Comparison of ENCODE assay signal across 13 cellular contexts in the genomic region with DNA sequence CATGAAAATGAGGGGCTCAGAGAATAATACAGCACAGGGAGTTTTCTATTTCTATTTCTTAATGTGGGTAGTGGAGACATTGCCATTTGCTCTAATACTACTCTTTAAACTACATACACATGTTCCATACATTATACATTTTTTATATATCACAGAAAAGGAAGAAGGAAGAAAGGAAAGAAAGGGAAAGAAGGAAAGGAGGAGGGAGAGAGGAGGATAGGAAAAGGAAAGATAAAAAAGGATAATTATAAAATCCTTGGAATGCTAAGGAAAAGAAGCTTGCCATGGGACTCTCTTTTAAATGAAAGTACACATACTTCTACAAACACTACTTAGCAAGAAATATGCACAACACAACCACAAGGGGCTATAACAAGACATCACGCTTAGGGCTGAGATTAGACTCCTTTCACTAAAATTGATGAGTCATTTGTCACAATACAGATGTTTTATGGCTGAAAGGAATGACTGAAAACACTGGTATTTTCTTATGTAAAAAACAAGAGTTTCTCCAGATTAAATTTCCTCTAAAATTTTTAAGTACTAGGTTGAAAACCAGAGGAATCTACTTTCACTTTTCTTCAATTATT.
A peak's percentile ranks its signal among the peaks of the same experiment; 100 is the strongest.
DNase-seq lines count a peak whose midpoint lies in the region; ATAC-seq, FAIRE-seq and TF ChIP-seq lines count a peak whose summit lies in the region.
"Had no signal": no experiment of that assay in that cellular context is flagged by ENCODE, and none has a peak within 500 bp of the region (broad histone marks: within the 10 kb centered on the region; RNA-seq: fewer than 3 reads in every experiment).

No MANE protein-coding gene starts in this region.

- H3K4me3 ChIP-seq in NB4 (ENCODE audit: low read depth, low read length) (no peak overlapping the region), retinal pigment epithelial cell (ENCODE audit: low read length) (no peak overlapping the region)
- H3K4me3 ChIP-seq: lung had no signal

- TF ChIP-seq CTCF in NB4 (IDR thresholded peaks at IDR 0.05; ENCODE audit: low read depth, low read length) (no peak), retinal pigment epithelial cell (conservative IDR thresholded peaks at IDR 0.05; ENCODE audit: low read depth, low read length) (peak; percentile 39)

- DNase-seq in DMS 273 (lab: John Stamatoyannopoulos, UW; ENCODE audit: unreplicated experiment) (peak; percentile 32), DMS 273 treated with DMSO at 0.1 percent for 48 hours (lab: John Stamatoyannopoulos, UW) (no peak), NB4 (ENCODE audit: low read depth) (peak; percentile 13), dermis blood vessel endothelial cell (peak; percentile 49), retinal pigment epithelial cell (ENCODE audit: low read depth) (peak; percentile 34), GM12891 (ENCODE audit: insufficient read length, low spot score) (no peak)
- DNase-seq in stimulated activated CD4-positive, alpha-beta T cell treated with anti-CD3 and anti-CD28 coated beads, Interleukin-4, amount 100 ng/mL, for 1 hour: no peak
- DNase-seq: activated CD8-positive, alpha-beta memory T cell treated with anti-CD3 and anti-CD28 coated beads, Interleukin-2, amount 50 U/mL, for 48 hours; effector memory CD4-positive, alpha-beta T cell; stimulated activated CD4-positive, alpha-beta T cell treated with anti-CD3 and anti-CD28 coated beads, Interleukin-15, amount 100 ng/mL, for 24 hours had no signal

- TF ChIP-seq POLR2A in NB4 (IDR thresholded peaks at IDR 0.05; ENCODE audit: extremely low read depth, insufficient read length) (no peak), GM12891 (IDR thresholded peaks at IDR 0.05; ENCODE audit: low read depth, low read length) (no peak)

- ATAC-seq in GM18909 (IDR thresholded peaks at IDR 0.05; ENCODE audit: poor library complexity, unreplicated experiment): no peak

- no peak for FAIRE-seq in GM12891 (lab: Jason Lieb, UNC)
- FAIRE-seq: GM18507 had no signal

TF ChIP-seq in GM12891, 5 proteins besides CTCF, POLR2A, EP300 and RAD21:
- no peak for TF ChIP-seq TAF1 (IDR thresholded peaks at IDR 0.05; ENCODE audit: low read depth, low read length)
- no peak for TF ChIP-seq POLR2AphosphoS5 (IDR thresholded peaks at IDR 0.05; ENCODE audit: low read depth, low read length)
- no peak for TF ChIP-seq SPI1 (IDR thresholded peaks at IDR 0.05; ENCODE audit: low read depth, low read length)
- TF ChIP-seq POU2F2 (IDR thresholded peaks at IDR 0.05; ENCODE audit: low read depth, low read length): no peak
- TF ChIP-seq PAX5 (IDR thresholded peaks at IDR 0.05; ENCODE audit: insufficient read depth, low read length, severe bottlenecking): no peak

Comparison
In these comparisons a context has a peak if more than half of its experiments do, and no peak if none do; other contexts are left out.
1. DNase-seq: peak in DMS 273 (single experiment), NB4 (single experiment), dermis blood vessel endothelial cell (single experiment) and retinal pigment epithelial cell (single experiment); none in DMS 273 treated with DMSO at 0.1 percent for 48 hours (single experiment), stimulated activated CD4-positive, alpha-beta T cell treated with anti-CD3 and anti-CD28 coated beads, Interleukin-4, amount 100 ng/mL, for 1 hour (single experiment) and GM12891 (single experiment).